In the genomic region with DNA sequence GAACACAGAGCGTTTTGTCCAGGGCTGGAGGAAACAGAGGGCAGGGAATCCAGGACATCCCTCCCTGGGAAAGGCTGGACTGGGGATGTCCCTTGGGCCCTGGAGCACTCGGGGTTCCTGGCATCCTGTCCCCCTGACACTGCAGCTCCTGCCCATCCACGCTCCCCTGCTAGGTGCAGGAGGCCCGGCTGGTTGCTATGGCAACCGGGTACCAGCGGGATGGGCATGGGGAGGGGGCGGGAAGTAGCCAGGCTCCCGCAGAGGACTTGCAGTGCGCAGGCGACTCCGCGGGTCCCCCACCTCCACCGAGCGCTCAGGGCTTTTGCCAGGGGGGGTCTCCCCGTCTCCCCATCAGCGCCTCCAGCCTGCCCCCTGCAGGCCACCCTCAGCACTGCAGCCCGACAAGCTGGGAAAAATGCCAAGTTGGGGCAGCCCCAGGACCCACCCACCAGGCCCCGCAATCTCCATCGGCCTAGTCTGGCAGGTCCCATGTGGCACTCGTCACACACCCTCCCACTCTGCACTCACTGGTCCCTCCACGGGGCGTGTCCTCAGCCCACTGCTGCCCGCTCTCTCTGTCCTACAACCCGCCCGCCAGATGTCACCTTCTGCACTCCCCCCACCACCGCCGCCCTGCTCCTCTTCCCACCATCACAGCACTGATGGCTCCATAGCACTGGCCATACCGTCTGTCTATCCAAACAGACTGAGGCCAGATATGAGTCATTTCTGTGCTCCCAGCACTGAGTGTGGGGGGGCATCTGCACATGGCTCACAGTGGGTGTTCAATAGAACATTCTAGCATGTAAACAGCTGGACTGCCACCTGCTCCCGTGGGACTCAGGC, we compare ENCODE assay signal across 9 cellular contexts. TPM values are rescaled to one million over a fixed set of nuclear protein-coding genes. Genes with fewer than 3 reads are reported as not detected.
DNase-seq lines count a peak whose midpoint lies in the region; ATAC-seq, FAIRE-seq and TF ChIP-seq lines count a peak whose summit lies in the region.
"Had no signal": no experiment of that assay in that cellular context is flagged by ENCODE, and none has a peak within 500 bp of the region (broad histone marks: within the 10 kb centered on the region; RNA-seq: fewer than 3 reads in every experiment).

No MANE protein-coding gene starts in this region.

- FAIRE-seq in GM12878 (lab: Jason Lieb, UNC), result no peak

- no peaks in the 10 kb centered on the region for H3K9me3 Mint-ChIP-seq in stimulated activated effector memory CD8-positive, alpha-beta T cell treated with anti-CD3 and anti-CD28 coated beads, Interleukin-12 subunit alpha, Interleukin-12 subunit beta, amount 100 ng/mL, for 72 hours
- H3K9me3 Mint-ChIP-seq in activated T-helper 1 cell treated with anti-CD3 and anti-CD28 coated beads, Interleukin-12 subunit alpha, Interleukin-12 subunit beta, Interleukin-2, Interleukin-4 antibody, amounts not matched to agents 30 ng/mL and 10 ng/mL and 1 ng/mL, durations not matched to agents 14 hours and 24 hours and 36 hours, result no peaks in the 10 kb centered on the region

- SMC1A ChIA-PET in GM12878 (lab: Charles Lee; ENCODE audit: uncharacterized antibody, unreplicated experiment), result interaction anchor here (1.0 kb wide), 2 partner anchors 17 to 44 kb away, joined by 3 read pairs; no protein-coding TSS in a partner anchor

- peak; percentile 32 for ATAC-seq in GM12878
- peak; percentile 41 for ATAC-seq in stimulated activated effector memory CD8-positive, alpha-beta T cell treated with anti-CD3 and anti-CD28 coated beads, Interleukin-12 subunit alpha, Interleukin-12 subunit beta, amount 100 ng/mL, for 72 hours

- H3K27ac Mint-ChIP-seq in stimulated activated effector memory CD8-positive, alpha-beta T cell treated with anti-CD3 and anti-CD28 coated beads, Interleukin-12 subunit alpha, Interleukin-12 subunit beta, amount 100 ng/mL, for 72 hours, result no peak overlapping the region
- H3K27ac Mint-ChIP-seq in activated T-helper 1 cell treated with anti-CD3 and anti-CD28 coated beads, Interleukin-12 subunit alpha, Interleukin-12 subunit beta, Interleukin-2, Interleukin-4 antibody, amounts not matched to agents 30 ng/mL and 10 ng/mL and 1 ng/mL, durations not matched to agents 14 hours and 24 hours and 36 hours, result no peak overlapping the region

- H3K27me3 ChIP-seq in OCI-LY3 (ENCODE audit: low read depth, low read length) (no peaks in the 10 kb centered on the region), GM12878 (replicated peaks in 1 of 2; ENCODE audit: control insufficient read depth in 2 of 2, insufficient read depth in 2 of 2, low read length in 1 of 2) (no peaks in the 10 kb centered on the region), layer of hippocampus (ENCODE audit: control insufficient read depth, insufficient read depth, low read length) (no peaks in the 10 kb centered on the region)
- H3K27me3 ChIP-seq: BLaER1 had no signal

- H3K4me3 ChIP-seq in OCI-LY3 (ENCODE audit: low read length) (no peak overlapping the region), GM12878 (no peak overlapping the region)
- H3K4me3 ChIP-seq: BLaER1 had no signal

- TF ChIP-seq CTCF in OCI-LY3 (IDR thresholded peaks at IDR 0.05; ENCODE audit: low read depth, low read length), result peak; percentile 67
- peak; percentile 41 to 88 (median 65) for TF ChIP-seq CTCF in GM12878 (IDR thresholded peaks at IDR 0.05 in 2 of 3, conservative IDR thresholded peaks at IDR 0.05 in 1 of 3; ENCODE audit: control insufficient read depth in 2 of 3, extremely low read depth in 1 of 3, insufficient read depth in 1 of 3, low read depth in 3 of 3, low read length in 3 of 3)

- H3K4me1 Mint-ChIP-seq in stimulated activated effector memory CD8-positive, alpha-beta T cell treated with anti-CD3 and anti-CD28 coated beads, Interleukin-12 subunit alpha, Interleukin-12 subunit beta, amount 100 ng/mL, for 72 hours, result peaks cover 10% of the 10 kb centered on the region
- no peaks in the 10 kb centered on the region for H3K4me1 Mint-ChIP-seq in activated T-helper 1 cell treated with anti-CD3 and anti-CD28 coated beads, Interleukin-12 subunit alpha, Interleukin-12 subunit beta, Interleukin-2, Interleukin-4 antibody, amounts not matched to agents 30 ng/mL and 10 ng/mL and 1 ng/mL, durations not matched to agents 14 hours and 24 hours and 36 hours (ENCODE audit: low read depth)

- 0 out of 2 replicates have a peak, but pooled peaks cover 10% of the 10 kb centered on the region for H4K20me1 ChIP-seq in OCI-LY3 (ENCODE audit: insufficient read depth, low read length)
- no peaks in the 10 kb centered on the region for H4K20me1 ChIP-seq in GM12878 (ENCODE audit: control insufficient read depth, insufficient read depth)

- in situ Hi-C loops in GM12878 (cut with MboI), result no loop called here

- 81% methylated on average over 28 of the region's 29 CpGs for WGBS in GM12878 (ENCODE audit: insufficient coverage, insufficient replicate concordance, low lambda C conversion rate, missing lambda C conversion rate)

- H3K4me1 ChIP-seq in OCI-LY3 (ENCODE audit: low read length) (peaks cover 10% of the 10 kb centered on the region), GM12878 (ENCODE audit: control insufficient read depth, insufficient read depth, low read length) (peaks cover 7% of the 10 kb centered on the region)

- no TSS peak for BruUV-seq in GM12878 (replicated peaks; lab: Mats Ljungman, UMichigan)

- H2AFZ ChIP-seq in OCI-LY3 (ENCODE audit: low read depth, low read length), result no peak overlapping the region
- H2AFZ ChIP-seq in GM12878 (ENCODE audit: control insufficient read depth, low read depth, low read length), result no peak overlapping the region

- POLR2A ChIA-PET in GM12878 (lab: Charles Lee), result interaction anchor here (0.7 kb wide), 1 partner anchor 39 kb away, joined by 3 read pairs; no protein-coding TSS in a partner anchor

- no peaks in the 10 kb centered on the region for H3K36me3 ChIP-seq in OCI-LY3 (replicated peaks; ENCODE audit: low read depth, low read length)
- peaks cover 5 to 27% of the 10 kb centered on the region in 2 experiments; a peak in 3 of 4 replicates for H3K36me3 ChIP-seq in GM12878 (ENCODE audit: control insufficient read depth in 2 of 2, insufficient read depth in 2 of 2, low read length in 1 of 2)

- no peak for TF ChIP-seq POLR2A in GM12878 (IDR thresholded peaks at IDR 0.05; ENCODE audit: low read depth, low read length)

- no peak overlapping the region for H3K4me3 Mint-ChIP-seq in stimulated activated effector memory CD8-positive, alpha-beta T cell treated with anti-CD3 and anti-CD28 coated beads, Interleukin-12 subunit alpha, Interleukin-12 subunit beta, amount 100 ng/mL, for 72 hours
- H3K4me3 Mint-ChIP-seq in activated T-helper 1 cell treated with anti-CD3 and anti-CD28 coated beads, Interleukin-12 subunit alpha, Interleukin-12 subunit beta, Interleukin-2, Interleukin-4 antibody, amounts not matched to agents 30 ng/mL and 10 ng/mL and 1 ng/mL, durations not matched to agents 14 hours and 24 hours and 36 hours, result no peak overlapping the region

- H3K79me2 ChIP-seq in OCI-LY3 (ENCODE audit: low read length), result no peaks in the 10 kb centered on the region
- peaks cover 4% of the 10 kb centered on the region for H3K79me2 ChIP-seq in GM12878 (ENCODE audit: control insufficient read depth, insufficient read depth, low read length)

- RAD21 ChIA-PET in GM12878 (lab: Charles Lee; ENCODE audit: unreplicated experiment), result no interaction called here

- no peak for TF ChIP-seq EP300 in GM12878 (IDR thresholded peaks at IDR 0.05; ENCODE audit: borderline replicate concordance in 1 of 2, control insufficient read depth in 1 of 2, low read depth in 2 of 2, low read length in 2 of 2)

- intact Hi-C loops in GM12878 (cut with micrococcal nuclease; ENCODE audit: unreplicated experiment), result no loop called here
- intact Hi-C loops in activated T-helper 1 cell treated with anti-CD3 and anti-CD28 coated beads, Interleukin-12 subunit alpha, Interleukin-12 subunit beta, Interleukin-2, Interleukin-4 antibody, amounts not matched to agents 30 ng/mL and 10 ng/mL and 1 ng/mL, durations not matched to agents 14 hours and 24 hours and 36 hours (cut with micrococcal nuclease), result no loop called here

- TF ChIP-seq RAD21 in GM12878 (IDR thresholded peaks at IDR 0.05; ENCODE audit: insufficient read depth, low read depth, low read length), result 0 out of 2 replicates have a peak, but pooled peaks have one; percentile 32

- no peaks in the 10 kb centered on the region for H3K27me3 Mint-ChIP-seq in activated T-helper 1 cell treated with anti-CD3 and anti-CD28 coated beads, Interleukin-12 subunit alpha, Interleukin-12 subunit beta, Interleukin-2, Interleukin-4 antibody, amounts not matched to agents 30 ng/mL and 10 ng/mL and 1 ng/mL, durations not matched to agents 14 hours and 24 hours and 36 hours (ENCODE audit: insufficient read depth)

- H3K36me3 Mint-ChIP-seq in stimulated activated effector memory CD8-positive, alpha-beta T cell treated with anti-CD3 and anti-CD28 coated beads, Interleukin-12 subunit alpha, Interleukin-12 subunit beta, amount 100 ng/mL, for 72 hours, result no peaks in the 10 kb centered on the region
- no peaks in the 10 kb centered on the region for H3K36me3 Mint-ChIP-seq in activated T-helper 1 cell treated with anti-CD3 and anti-CD28 coated beads, Interleukin-12 subunit alpha, Interleukin-12 subunit beta, Interleukin-2, Interleukin-4 antibody, amounts not matched to agents 30 ng/mL and 10 ng/mL and 1 ng/mL, durations not matched to agents 14 hours and 24 hours and 36 hours (ENCODE audit: low read depth)

- CTCF ChIA-PET in GM12878 (lab: Yijun Ruan, JAX), result interaction anchor here (0.8 to 2.3 kb wide), 8 partner anchors 10 to 106 kb away, joined by 3 to 7 read pairs (median 3); no protein-coding TSS in a partner anchor

- H3K4me2 ChIP-seq in OCI-LY3 (ENCODE audit: low read length), result no peak overlapping the region
- H3K4me2 ChIP-seq in GM12878 (ENCODE audit: control insufficient read depth, insufficient read depth), result no peak overlapping the region
- H3K4me2 ChIP-seq: BLaER1 had no signal

- DNase-seq in DMS53 (lab: John Stamatoyannopoulos, UW) (peak; percentile 28), DMS53 treated with DMSO at 0.1 percent for 48 hours (lab: John Stamatoyannopoulos, UW; ENCODE audit: unreplicated experiment) (no peak), GM12878 (ENCODE audit: low read depth, low spot score) (no peak), NCI-H510A treated with DMSO at 0.1 percent for 48 hours (lab: John Stamatoyannopoulos, UW) (no peak)
- DNase-seq in stimulated activated effector memory CD8-positive, alpha-beta T cell treated with anti-CD3 and anti-CD28 coated beads, Interleukin-12 subunit alpha, Interleukin-12 subunit beta, amount 100 ng/mL, for 72 hours (ENCODE audit: low spot score in 2 of 2), result peak; percentile 38 to 73
- no peak for DNase-seq in activated T-helper 1 cell treated with anti-CD3 and anti-CD28 coated beads, Interleukin-12 subunit alpha, Interleukin-12 subunit beta, Interleukin-2, Interleukin-4 antibody, amounts not matched to agents 30 ng/mL and 10 ng/mL and 1 ng/mL, durations not matched to agents 14 hours and 24 hours and 36 hours (ENCODE audit: low spot score)

- H3K9me3 ChIP-seq in OCI-LY3 (ENCODE audit: insufficient read depth, low read length), result no peaks in the 10 kb centered on the region
- H3K9me3 ChIP-seq in GM12878 (replicated peaks; ENCODE audit: control insufficient read depth, insufficient read depth, low read length), result no peaks in the 10 kb centered on the region
- H3K9me3 ChIP-seq: BLaER1 had no signal

- no peak overlapping the region for H3K27ac ChIP-seq in OCI-LY3 (ENCODE audit: low read length)
- no peak overlapping the region for H3K27ac ChIP-seq in GM12878 (ENCODE audit: control insufficient read depth, insufficient read depth)
- peak overlapping the region; percentile 94 for H3K27ac ChIP-seq in layer of hippocampus (ENCODE audit: low read depth, low read length)

- H3K9ac ChIP-seq in OCI-LY3 (ENCODE audit: low read length), result no peak overlapping the region
- no peak overlapping the region for H3K9ac ChIP-seq in GM12878 (ENCODE audit: control insufficient read depth, insufficient read depth, low read length)
- H3K9ac ChIP-seq: BLaER1 had no signal

RNA-seq across cellular contexts. Expression of gene KIAA0930, which starts 31.5 kb away (rescaled TPM):
- 25.3 and 27.5 TPM in 2 replicates for total RNA-seq in GM12878 (2013; cell fraction: nucleolus; rRNA removed)
- 99.8 and 102 TPM in 2 replicates for total RNA-seq in GM12878 (2014; rRNA removed)
- 39.2 and 45.2 TPM in 2 replicates for total RNA-seq in GM12878 (2014; rRNA removed; fragmentation: Illumina TruSeq; extraction: Trizol)
- total RNA-seq in GM12878 (2021), result 125 and 127 TPM in 2 replicates
- polyA plus RNA-seq in GM12878 (2011; ENCODE audit: low read depth), result 23.2 TPM
- 38.7 and 58.2 TPM in 2 replicates for polyA plus RNA-seq in GM12878 (2011; rRNA removed)
- polyA plus RNA-seq in GM12878 (2011; cell fraction: cytosol; rRNA removed), result 79.0 and 81.0 TPM in 2 replicates
- 65.6 and 80.7 TPM in 2 replicates for polyA plus RNA-seq in GM12878 (2011; cell fraction: nucleus; rRNA removed)
- polyA plus RNA-seq in GM12878 (2012), result 57.8 and 60.4 TPM in 2 replicates
- 13.4 and 47.4 TPM in 2 replicates for polyA plus RNA-seq in GM12878 (2014; fragmentation: Illumina TruSeq; extraction: Trizol)
- 1 to 10 TPM; 3.6 to 9.2 TPM for polyA plus RNA-seq in GM12878 (2014; fragmentation: Nextera tagmentation; extraction: Ambion mirVana)
- polyA plus RNA-seq in GM12878 (2014; rRNA removed), result 114 and 120 TPM in 2 replicates
- 10 to 100 TPM; 14.2 to 16.3 TPM for polyA plus RNA-seq in GM12878 (2016; fragmentation: Nextera tagmentation; extraction: Ambion mirVana)
- polyA minus RNA-seq in GM12878 (2011; rRNA and poly(A)+ RNA removed), result 26.4 and 47.9 TPM in 2 replicates
- polyA minus RNA-seq in GM12878 (2011; cell fraction: cytosol; rRNA and poly(A)+ RNA removed), result 20.2 and 21.9 TPM in 2 replicates
- 10.3 and 17.9 TPM in 2 replicates for polyA minus RNA-seq in GM12878 (2011; cell fraction: nucleus; rRNA and poly(A)+ RNA removed)
- total RNA-seq in activated T-helper 1 cell treated with anti-CD3 and anti-CD28 coated beads, Interleukin-12 subunit alpha, Interleukin-12 subunit beta, Interleukin-2, Interleukin-4 antibody, amounts not matched to agents 30 ng/mL and 10 ng/mL and 1 ng/mL, durations not matched to agents 14 hours and 24 hours and 36 hours, result 45.5 and 48.7 TPM in 2 replicates

RNA-seq across cellular contexts. Expression of gene NUP50, which starts 45.5 kb away (rescaled TPM):
- total RNA-seq in GM12878 (2013; cell fraction: nucleolus; rRNA removed), result 87.1 and 92.4 TPM in 2 replicates
- total RNA-seq in GM12878 (2014; rRNA removed), result 79.0 and 83.2 TPM in 2 replicates
- total RNA-seq in GM12878 (2014; rRNA removed; fragmentation: Illumina TruSeq; extraction: Trizol), result 79.3 and 84.3 TPM in 2 replicates
- 117 and 125 TPM in 2 replicates for total RNA-seq in GM12878 (2021)
- 26.3 TPM for polyA plus RNA-seq in GM12878 (2011; ENCODE audit: low read depth)
- 46.4 and 49.5 TPM in 2 replicates for polyA plus RNA-seq in GM12878 (2011; rRNA removed)
- polyA plus RNA-seq in GM12878 (2011; cell fraction: cytosol; rRNA removed), result 33.5 and 36.6 TPM in 2 replicates
- 39.1 and 47.0 TPM in 2 replicates for polyA plus RNA-seq in GM12878 (2011; cell fraction: nucleus; rRNA removed)
- 39.6 and 44.2 TPM in 2 replicates for polyA plus RNA-seq in GM12878 (2012)
- polyA plus RNA-seq in GM12878 (2014; fragmentation: Illumina TruSeq; extraction: Trizol), result 82.5 and 91.0 TPM in 2 replicates
- 10 to 100 TPM; 36.8 to 43.4 TPM for polyA plus RNA-seq in GM12878 (2014; fragmentation: Nextera tagmentation; extraction: Ambion mirVana)
- polyA plus RNA-seq in GM12878 (2014; rRNA removed), result 66.9 and 71.3 TPM in 2 replicates
- polyA plus RNA-seq in GM12878 (2016; fragmentation: Nextera tagmentation; extraction: Ambion mirVana), result 10 to 100 TPM; 78.7 to 89.4 TPM
- 80.2 and 102 TPM in 2 replicates for polyA minus RNA-seq in GM12878 (2011; rRNA and poly(A)+ RNA removed)
- 19.0 and 23.5 TPM in 2 replicates for polyA minus RNA-seq in GM12878 (2011; cell fraction: cytosol; rRNA and poly(A)+ RNA removed)
- 29.1 and 45.1 TPM in 2 replicates for polyA minus RNA-seq in GM12878 (2011; cell fraction: nucleus; rRNA and poly(A)+ RNA removed)
- 156 and 164 TPM in 2 replicates for total RNA-seq in activated T-helper 1 cell treated with anti-CD3 and anti-CD28 coated beads, Interleukin-12 subunit alpha, Interleukin-12 subunit beta, Interleukin-2, Interleukin-4 antibody, amounts not matched to agents 30 ng/mL and 10 ng/mL and 1 ng/mL, durations not matched to agents 14 hours and 24 hours and 36 hours

Comparison
In these comparisons a context has a peak if more than half of its experiments do, and no peak if none do; other contexts are left out.
1. DNase-seq: peak in DMS53 (single experiment) and stimulated activated effector memory CD8-positive, alpha-beta T cell treated with anti-CD3 and anti-CD28 coated beads, Interleukin-12 subunit alpha, Interleukin-12 subunit beta, amount 100 ng/mL, for 72 hours (2 of 2); none in DMS53 treated with DMSO at 0.1 percent for 48 hours (single experiment), GM12878 (single experiment), NCI-H510A treated with DMSO at 0.1 percent for 48 hours (single experiment) and activated T-helper 1 cell treated with anti-CD3 and anti-CD28 coated beads, Interleukin-12 subunit alpha, Interleukin-12 subunit beta, Interleukin-2, Interleukin-4 antibody, amounts not matched to agents 30 ng/mL and 10 ng/mL and 1 ng/mL, durations not matched to agents 14 hours and 24 hours and 36 hours (single experiment).